ENCODE assay signal across 9 cellular contexts in genomic region chr19:17183271-17183757, GRCh38. TPM values are rescaled to one million over a fixed set of nuclear protein-coding genes. Genes with fewer than 3 reads are reported as not detected.
DNase-seq lines count a peak whose midpoint lies in the region; ATAC-seq and TF ChIP-seq lines count a peak whose summit lies in the region.
"Had no signal": no experiment of that assay in that cellular context is flagged by ENCODE, and none has a peak within 500 bp of the region (broad histone marks: within the 10 kb centered on the region; RNA-seq: fewer than 3 reads in every experiment).

No MANE protein-coding gene starts in this region.

- H3K27me3 ChIP-seq in colonic mucosa: no peaks in the 10 kb centered on the region

- H3K27me3 Mint-ChIP-seq in activated T-helper 2 cell treated with anti-CD3 and anti-CD28 coated beads, Interferon-gamma antibody, Interleukin-2, Interleukin-4, amounts not matched to agents 10 μg/mL and 5 μg/mL and 100 μg/mL, durations not matched to agents 14 hours and 24 hours and 36 hours (ENCODE audit: low read depth): no peaks in the 10 kb centered on the region
- no peaks in the 10 kb centered on the region for H3K27me3 Mint-ChIP-seq in natural killer cell (ENCODE audit: low read depth in 2 of 2)

- H3K4me1 Mint-ChIP-seq in activated T-helper 2 cell treated with anti-CD3 and anti-CD28 coated beads, Interferon-gamma antibody, Interleukin-2, Interleukin-4, amounts not matched to agents 10 μg/mL and 5 μg/mL and 100 μg/mL, durations not matched to agents 14 hours and 24 hours and 36 hours (ENCODE audit: low read depth): peaks cover 16% of the 10 kb centered on the region
- peaks cover 26 to 30% of the 10 kb centered on the region in 2 donors for H3K4me1 Mint-ChIP-seq in natural killer cell

- peak overlapping the region; percentile 13; the same call in 1 of the 2 replicates for H3K4me3 ChIP-seq in GM08714 (ENCODE audit: low read length)
- no peak overlapping the region for H3K4me3 ChIP-seq in colonic mucosa

- ATAC-seq in natural killer cell: peak; percentile 44 to 67 (median 55)
- no peak for ATAC-seq in HG02884 (IDR thresholded peaks at IDR 0.05; ENCODE audit: unreplicated experiment)

- H3K4me1 ChIP-seq in colonic mucosa: no peaks in the 10 kb centered on the region

- H3K9ac ChIP-seq in colonic mucosa (ENCODE audit: low read depth in 2 of 2, low read length in 2 of 2): no peak overlapping the region
- H3K9ac ChIP-seq: KMS-11 had no signal

- intact Hi-C loops in activated T-helper 2 cell treated with anti-CD3 and anti-CD28 coated beads, Interferon-gamma antibody, Interleukin-2, Interleukin-4, amounts not matched to agents 10 μg/mL and 5 μg/mL and 100 μg/mL, durations not matched to agents 14 hours and 24 hours and 36 hours (cut with micrococcal nuclease): loop anchor here (1.0 to 5.0 kb wide), 2 partner anchors 51 to 116 kb away; no protein-coding TSS in a partner anchor
- intact Hi-C loops in natural killer cell (cut with micrococcal nuclease): no loop called here
- intact Hi-C loops in colonic mucosa (cut with DNase I): no loop called here

- no peaks in the 10 kb centered on the region for H3K9me3 Mint-ChIP-seq in activated T-helper 2 cell treated with anti-CD3 and anti-CD28 coated beads, Interferon-gamma antibody, Interleukin-2, Interleukin-4, amounts not matched to agents 10 μg/mL and 5 μg/mL and 100 μg/mL, durations not matched to agents 14 hours and 24 hours and 36 hours
- no peaks in the 10 kb centered on the region for H3K9me3 Mint-ChIP-seq in natural killer cell

- H3K36me3 Mint-ChIP-seq in activated T-helper 2 cell treated with anti-CD3 and anti-CD28 coated beads, Interferon-gamma antibody, Interleukin-2, Interleukin-4, amounts not matched to agents 10 μg/mL and 5 μg/mL and 100 μg/mL, durations not matched to agents 14 hours and 24 hours and 36 hours (ENCODE audit: low read depth): peaks cover 57% of the 10 kb centered on the region
- H3K36me3 Mint-ChIP-seq in natural killer cell: no peaks in the 10 kb centered on the region

- H3K4me3 Mint-ChIP-seq in activated T-helper 2 cell treated with anti-CD3 and anti-CD28 coated beads, Interferon-gamma antibody, Interleukin-2, Interleukin-4, amounts not matched to agents 10 μg/mL and 5 μg/mL and 100 μg/mL, durations not matched to agents 14 hours and 24 hours and 36 hours (ENCODE audit: low read depth): peak overlapping the region; percentile 77
- H3K4me3 Mint-ChIP-seq in natural killer cell: peak overlapping the region; percentile 94

- peak overlapping the region; percentile 91 for H3K27ac Mint-ChIP-seq in activated T-helper 2 cell treated with anti-CD3 and anti-CD28 coated beads, Interferon-gamma antibody, Interleukin-2, Interleukin-4, amounts not matched to agents 10 μg/mL and 5 μg/mL and 100 μg/mL, durations not matched to agents 14 hours and 24 hours and 36 hours
- H3K27ac Mint-ChIP-seq in natural killer cell: peak overlapping the region; percentile 94 to 97

- TF ChIP-seq CTCF in natural killer cell (IDR thresholded peaks at IDR 0.05) (no peak), colonic mucosa (IDR thresholded peaks at IDR 0.05) (no peak)

- H3K9me3 ChIP-seq in colonic mucosa: no peaks in the 10 kb centered on the region

- DNase-seq in MV-4-11 (lab: John Stamatoyannopoulos, UW) (peak; percentile 74), natural killer cell (peak; percentile 25), NCI-H2171 treated with DMSO at 0.1 percent for 48 hours (lab: John Stamatoyannopoulos, UW) (no peak), colonic mucosa (no peak), SK-N-DZ (ENCODE audit: low spot score) (no peak)
- DNase-seq in activated T-helper 2 cell treated with anti-CD3 and anti-CD28 coated beads, Interferon-gamma antibody, Interleukin-2, Interleukin-4, amounts not matched to agents 10 μg/mL and 5 μg/mL and 100 μg/mL, durations not matched to agents 14 hours and 24 hours and 36 hours (ENCODE audit: low spot score): no peak

- no peak overlapping the region for H3K27ac ChIP-seq in colonic mucosa
- H3K27ac ChIP-seq: KMS-11 had no signal

- H3K36me3 ChIP-seq in colonic mucosa: peaks cover 6% of the 10 kb centered on the region

RNA-seq across cellular contexts. Expression of gene USE1, which starts 31.8 kb away (rescaled TPM):
- total RNA-seq in activated T-helper 2 cell treated with anti-CD3 and anti-CD28 coated beads, Interferon-gamma antibody, Interleukin-2, Interleukin-4, amounts not matched to agents 10 μg/mL and 5 μg/mL and 100 μg/mL, durations not matched to agents 14 hours and 24 hours and 36 hours: 26.4 and 27.2 TPM in 2 replicates
- total RNA-seq in natural killer cell: 10 to 100 TPM; 16.4 to 21.1 (median 20.9) TPM
- total RNA-seq in colonic mucosa: 10 to 100 TPM; 18.2 to 22.4 TPM
- 4.6 and 6.2 TPM in 2 replicates for polyA plus RNA-seq in SK-N-DZ (2014; cell fraction: cytosol; rRNA removed)
- 18.4 and 19.1 TPM in 2 replicates for polyA plus RNA-seq in SK-N-DZ (2014; cell fraction: nucleus; rRNA removed)

RNA-seq across cellular contexts. Expression of gene OCEL1, which starts 42.7 kb away (rescaled TPM):
- 20.7 and 22.0 TPM in 2 replicates for total RNA-seq in activated T-helper 2 cell treated with anti-CD3 and anti-CD28 coated beads, Interferon-gamma antibody, Interleukin-2, Interleukin-4, amounts not matched to agents 10 μg/mL and 5 μg/mL and 100 μg/mL, durations not matched to agents 14 hours and 24 hours and 36 hours
- total RNA-seq in natural killer cell (10 to 100 TPM; 28.1 to 39.1 (median 37.0) TPM), colonic mucosa (10 to 100 TPM; 35.7 to 46.9 TPM)
- 1.6 and 3.9 TPM in 2 replicates for polyA plus RNA-seq in SK-N-DZ (2014; cell fraction: cytosol; rRNA removed)
- 0.78 and 9.6 TPM in 2 replicates for polyA plus RNA-seq in SK-N-DZ (2014; cell fraction: nucleus; rRNA removed)

Comparison
In these comparisons a context has a peak if more than half of its experiments do, and no peak if none do; other contexts are left out.
1. DNase-seq: peak in MV-4-11 (single experiment) and natural killer cell (single experiment); none in activated T-helper 2 cell treated with anti-CD3 and anti-CD28 coated beads, Interferon-gamma antibody, Interleukin-2, Interleukin-4, amounts not matched to agents 10 μg/mL and 5 μg/mL and 100 μg/mL, durations not matched to agents 14 hours and 24 hours and 36 hours (single experiment), NCI-H2171 treated with DMSO at 0.1 percent for 48 hours (single experiment), colonic mucosa (single experiment) and SK-N-DZ (single experiment).